ENCODE assay signal across 28 cellular contexts in the genomic region with DNA sequence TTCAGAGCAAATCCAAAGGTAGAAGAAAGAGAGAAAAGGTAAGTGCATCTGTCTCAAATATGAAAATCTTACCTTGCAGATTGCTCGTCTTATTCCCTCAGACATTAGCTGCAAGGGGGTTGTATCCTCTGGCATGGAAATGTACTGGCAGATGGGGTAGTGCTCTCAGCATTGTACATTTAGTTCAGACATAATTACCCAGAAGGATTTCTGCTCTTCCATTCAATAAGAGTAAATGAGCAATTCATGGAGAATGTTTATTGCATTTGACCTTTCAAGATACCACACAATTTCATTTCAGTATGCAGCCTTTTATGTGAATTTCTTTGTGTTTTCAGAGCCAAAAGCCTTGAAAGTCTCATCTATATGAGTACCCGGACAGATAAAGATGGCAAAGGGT.
DNase-seq lines count a peak whose midpoint lies in the region; ATAC-seq lines count a peak whose summit lies in the region.
"Had no signal": no experiment of that assay in that cellular context is flagged by ENCODE, and none has a peak within 500 bp of the region (broad histone marks: within the 10 kb centered on the region; RNA-seq: fewer than 3 reads in every experiment).

No MANE protein-coding gene starts in this region.

- peak overlapping the region; percentile 4 for H3K27ac ChIP-seq in cingulate gyrus (ENCODE audit: low read depth, low read length)
- H3K27ac ChIP-seq: 22Rv1, ascending aorta, C4-2B, RWPE1, SK-N-MC, upper lobe of left lung had no signal

- DNase-seq in NCI-H1436 (lab: John Stamatoyannopoulos, UW) (peak; percentile 4), NCI-H1436 treated with DMSO at 0.1 percent for 48 hours (lab: John Stamatoyannopoulos, UW) (no peak), NCI-H524 treated with DMSO at 0.1 percent for 48 hours (lab: John Stamatoyannopoulos, UW) (peak; percentile 80), left lobe of liver (ENCODE audit: low spot score) (no peak)
- DNase-seq in activated CD4-positive, alpha-beta T cell treated with anti-CD3 and anti-CD28 coated beads, Interleukin-2, amount 50 U/mL, for 48 hours, result no peak
- DNase-seq in effector CD4-positive, alpha-beta T cell, result no peak
- DNase-seq: activated B cell treated with CpG ODN at 0.5 μM for 24 hours; activated CD4-positive, alpha-beta T cell treated with anti-CD3 and anti-CD28 coated beads, Interleukin-2, amount 50 U/mL, for 1 hour; activated effector memory CD4-positive, alpha-beta T cell treated with anti-CD3 and anti-CD28 coated beads, Interleukin-2, amount 50 U/mL, for 16 hours; activated naive CD8-positive, alpha-beta T cell treated with anti-CD3 and anti-CD28 coated beads for 36 hours; activated T-cell treated with anti-CD3 and anti-CD28 coated beads, Interleukin-2, amount 50 U/mL, for 24 hours; Caco-2; dermis blood vessel endothelial cell; DND-41; GOT3; hippocampal formation; Karpas-422; NCI-H774; nephron progenitor cell; upper lobe of left lung had no signal

- ATAC-seq in left lobe of liver, result no peak
- no peak for ATAC-seq in GM21447 (IDR thresholded peaks at IDR 0.05; ENCODE audit: unreplicated experiment)
- ATAC-seq: stimulated activated memory B cell treated with anti-CD40 and anti-IgM and Interleukin-4, amounts not matched to agents 10 μg/mL and 1 μg/mL and 100 μg/mL, for 72 hours had no signal

Comparison
In these comparisons a context has a peak if more than half of its experiments do, and no peak if none do; other contexts are left out.
1. DNase-seq: peak in NCI-H1436 (single experiment) and NCI-H524 treated with DMSO at 0.1 percent for 48 hours (single experiment); none in NCI-H1436 treated with DMSO at 0.1 percent for 48 hours (single experiment), activated CD4-positive, alpha-beta T cell treated with anti-CD3 and anti-CD28 coated beads, Interleukin-2, amount 50 U/mL, for 48 hours (0 of 2), left lobe of liver (single experiment) and effector CD4-positive, alpha-beta T cell (single experiment).